ENCODE assay signal across 9 cellular contexts in the genomic region with DNA sequence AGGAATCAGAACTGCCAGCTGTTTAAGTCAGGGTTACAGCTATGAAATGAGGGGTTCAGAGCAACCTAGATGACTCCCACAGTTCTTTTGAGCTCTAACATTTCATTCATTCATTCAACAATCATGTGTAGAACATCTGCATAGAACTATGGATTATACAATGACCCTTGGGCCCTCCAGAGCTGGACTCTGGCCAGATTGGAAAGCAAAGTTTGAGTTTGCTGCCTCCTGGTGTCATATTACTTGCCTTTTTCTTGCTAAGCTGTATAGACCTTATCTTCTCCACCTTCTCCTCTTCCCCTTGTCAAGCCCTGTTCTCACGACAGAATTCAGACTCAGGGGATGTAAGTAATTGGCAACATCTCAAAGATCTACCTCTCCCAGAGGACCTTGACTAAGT. TPM values are rescaled to one million over a fixed set of nuclear protein-coding genes. Genes with fewer than 3 reads are reported as not detected.
DNase-seq lines count a peak whose midpoint lies in the region; ATAC-seq and TF ChIP-seq lines count a peak whose summit lies in the region.
"Had no signal": no experiment of that assay in that cellular context is flagged by ENCODE, and none has a peak within 500 bp of the region (broad histone marks: within the 10 kb centered on the region; RNA-seq: fewer than 3 reads in every experiment).

No MANE protein-coding gene starts in this region.

- H3K4me3 ChIP-seq in PC-3 (ENCODE audit: low read length) (no peak overlapping the region), fibroblast of the aortic adventitia (ENCODE audit: low read depth, low read length) (no peak overlapping the region), stomach (no peak overlapping the region)

- ATAC-seq in PC-3 (peak; percentile 67), GM19023 (IDR thresholded peaks at IDR 0.05; ENCODE audit: unreplicated experiment) (no peak), esophagus mucosa (no peak)
- ATAC-seq in activated naive CD4-positive, alpha-beta T cell treated with anti-CD3 and anti-CD28 coated beads, Interleukin-2, amount 50 U/mL, for 72 hours, result no peak

- DNase-seq in NCI-H2196 (lab: John Stamatoyannopoulos, UW; ENCODE audit: unreplicated experiment), result peak; percentile 48
- no peak for DNase-seq in NCI-H2196 treated with DMSO at 0.1 percent for 48 hours (lab: John Stamatoyannopoulos, UW; ENCODE audit: unreplicated experiment)
- DNase-seq in PC-3, result peak; percentile 83
- peak; percentile 38 for DNase-seq in fibroblast of the aortic adventitia (ENCODE audit: low read depth)
- DNase-seq in stomach, result peak; percentile 58
- DNase-seq in activated naive CD4-positive, alpha-beta T cell treated with anti-CD3 and anti-CD28 coated beads, Interleukin-2, amount 50 U/mL, for 72 hours (ENCODE audit: low spot score in 2 of 2), result no peak
- DNase-seq: foreskin melanocyte had no signal

- H3K27ac ChIP-seq in PC-3 (ENCODE audit: low read length) (no peak overlapping the region), stomach (peak overlapping the region in 1 of 5 donors; percentile 88)

- BruUV-seq in PC-3 (replicated peaks; lab: Mats Ljungman, UMichigan), result no TSS peak

- H4K20me1 ChIP-seq in PC-3 (ENCODE audit: low read length), result no peaks in the 10 kb centered on the region

- H3K79me2 ChIP-seq in PC-3 (ENCODE audit: low read length), result no peaks in the 10 kb centered on the region

- TF ChIP-seq EP300 in stomach (IDR thresholded peaks at IDR 0.05), result no peak

- H3K4me2 ChIP-seq in PC-3 (ENCODE audit: low read length), result no peak overlapping the region

- H3F3A ChIP-seq in PC-3 (ENCODE audit: low read length, unreplicated experiment), result no peaks in the 10 kb centered on the region

- intact Hi-C loops in PC-3 (cut with micrococcal nuclease) (loop anchor here (1.0 to 2.0 kb wide), 2 partner anchors 48 to 156 kb away; no protein-coding TSS in a partner anchor), stomach (cut with DNase I; ENCODE audit: low total_unique reads) (loop anchor here (10.0 kb wide), 1 partner anchor 50 kb away; no protein-coding TSS in a partner anchor)

- no peak overlapping the region for H3K9ac ChIP-seq in PC-3 (ENCODE audit: low read length)

- H3K36me3 Mint-ChIP-seq in activated naive CD4-positive, alpha-beta T cell treated with anti-CD3 and anti-CD28 coated beads, Interleukin-2, amount 50 U/mL, for 72 hours, result no peaks in the 10 kb centered on the region

- POLR2A ChIA-PET in PC-3 (lab: Charles Lee; ENCODE audit: unreplicated experiment), result interaction anchor here (0.6 kb wide), 1 partner anchor 196 kb away, joined by 3 read pairs; no protein-coding TSS in a partner anchor

- TF ChIP-seq CTCF in PC-3 (conservative IDR thresholded peaks at IDR 0.05; ENCODE audit: low read depth, low read length), result peak; percentile 79
- TF ChIP-seq CTCF in fibroblast of the aortic adventitia (IDR thresholded peaks at IDR 0.05; ENCODE audit: insufficient read depth, low read length), result peak; percentile 28
- peak in 4 of 7 experiments; percentile 17 to 55 (median 30) for TF ChIP-seq CTCF in stomach (IDR thresholded peaks at IDR 0.05)

- no peaks in the 10 kb centered on the region for H3K27me3 ChIP-seq in PC-3 (ENCODE audit: low read length)
- H3K27me3 ChIP-seq in stomach, result no peaks in the 10 kb centered on the region

- no peak for TF ChIP-seq POLR2A in stomach (IDR thresholded peaks at IDR 0.05)

- no peak overlapping the region for H2AFZ ChIP-seq in PC-3 (ENCODE audit: low read length)

- H3K9me3 ChIP-seq in PC-3 (ENCODE audit: low read length), result no peaks in the 10 kb centered on the region
- no peaks in the 10 kb centered on the region for H3K9me3 ChIP-seq in stomach

- no peaks in the 10 kb centered on the region for H3K36me3 ChIP-seq in PC-3 (ENCODE audit: low read depth, low read length)
- H3K36me3 ChIP-seq in stomach, result no peaks in the 10 kb centered on the region

- peaks cover 3 to 7% of the 10 kb centered on the region in 2 donors for H3K9me3 Mint-ChIP-seq in activated naive CD4-positive, alpha-beta T cell treated with anti-CD3 and anti-CD28 coated beads, Interleukin-2, amount 50 U/mL, for 72 hours

- WGBS in stomach, 5 donors, result 0 to 13% (median 8%) methylated on average over 1 of the region's 1 CpG

- CTCF ChIA-PET in PC-3 (lab: Charles Lee), result interaction anchor here (0.6 to 2.4 kb wide), 7 partner anchors 47 to 169 kb away, joined by 4 to 22 read pairs (median 6); no protein-coding TSS in a partner anchor

- H3K9me2 ChIP-seq in PC-3 (replicated peaks; ENCODE audit: low read length), result no peaks in the 10 kb centered on the region

- H3K4me1 ChIP-seq in PC-3 (ENCODE audit: insufficient read depth, low read length) (no peaks in the 10 kb centered on the region), stomach (peaks cover 0 to 6% (median 2%) of the 10 kb centered on the region in 4 donors)

- no peak overlapping the region for H3K27ac Mint-ChIP-seq in activated naive CD4-positive, alpha-beta T cell treated with anti-CD3 and anti-CD28 coated beads, Interleukin-2, amount 50 U/mL, for 72 hours

RNA-seq across cellular contexts. Expression of a gene that starts 4.0 kb away (rescaled TPM):
- total RNA-seq in PC-3 (2014; rRNA removed) (0.17 TPM in 1 of 2 replicates, not detected in the other), fibroblast of the aortic adventitia (ENCODE audit: low replicate concordance) (not detected in 2 replicates), stomach (10 to 100 TPM in 3 of 5 donors, 1 to 10 TPM in 2; 7.0 to 41.4 (median 21.9) TPM), esophagus mucosa (0.92 TPM)
- polyA plus RNA-seq in stomach, result 1 to 10 TPM in 2 of 3 donors, under 1 TPM in 1; 0.81 to 7.3 (median 2.0) TPM
- not detected for total RNA-seq in activated naive CD4-positive, alpha-beta T cell treated with anti-CD3 and anti-CD28 coated beads, Interleukin-2, amount 50 U/mL, for 72 hours

Comparison
In these comparisons a context has a peak if more than half of its experiments do, and no peak if none do; other contexts are left out.
1. DNase-seq: peak in NCI-H2196 (single experiment), PC-3 (single experiment), fibroblast of the aortic adventitia (single experiment) and stomach (single experiment); none in NCI-H2196 treated with DMSO at 0.1 percent for 48 hours (single experiment) and activated naive CD4-positive, alpha-beta T cell treated with anti-CD3 and anti-CD28 coated beads, Interleukin-2, amount 50 U/mL, for 72 hours (0 of 2).
2. CTCF ChIP-seq: peak in every context shown above with its lines; median percentile 79 in PC-3; 30 in stomach; 28 in fibroblast of the aortic adventitia.